ENCODE assay signal across 1 cellular context in genomic region chr12:89353823-89354629, GRCh38.
TF ChIP-seq lines count a peak whose summit lies in the region.

No MANE protein-coding gene starts in this region.

TF ChIP-seq in HEK293, 187 proteins besides CTCF, POLR2A, EP300 and RAD21 (continued from another document):
- TF ChIP-seq GLIS2 (tag by site-specific recombination; IDR thresholded peaks at IDR 0.05) = peak; percentile 41
- peak; percentile 94 for TF ChIP-seq ZBTB26 (tag by site-specific recombination; optimal IDR thresholded peaks at IDR 0.05)
- no peak for TF ChIP-seq ZNF501 (tag by site-specific recombination; IDR thresholded peaks at IDR 0.05)
- peak; percentile 19; the same call in 1 of the 2 replicates for TF ChIP-seq ZFP69B (tag by site-specific recombination; IDR thresholded peaks at IDR 0.05)
- 0 out of 2 replicates have a peak, but pooled peaks have one; percentile 21 for TF ChIP-seq ZEB2 (tag by site-specific recombination; IDR thresholded peaks at IDR 0.05)
- TF ChIP-seq ZNF514 (tag by site-specific recombination; IDR thresholded peaks at IDR 0.05) = no peak
- TF ChIP-seq SP7 (tag by site-specific recombination; IDR thresholded peaks at IDR 0.05) = peak; percentile 55; the same call in 1 of the 2 replicates
- peak; percentile 52; the same call in 1 of the 2 replicates for TF ChIP-seq ZBTB1 (tag by site-specific recombination; IDR thresholded peaks at IDR 0.05)
- TF ChIP-seq KLF9 (tag by site-specific recombination; IDR thresholded peaks at IDR 0.05; ENCODE audit: low read depth) = peak; percentile 78
- no peak for TF ChIP-seq ZNF677 (tag by site-specific recombination; IDR thresholded peaks at IDR 0.05)
- TF ChIP-seq ZNF350 (tag by site-specific recombination; IDR thresholded peaks at IDR 0.05) = no peak
- TF ChIP-seq SCRT2 (tag by site-specific recombination; IDR thresholded peaks at IDR 0.05) = peak; percentile 97
- TF ChIP-seq KLF8 (tag by site-specific recombination; IDR thresholded peaks at IDR 0.05) = peak; percentile 45; the same call in 1 of the 2 replicates
- peak; percentile 61 for TF ChIP-seq ZNF398 (tag by site-specific recombination; IDR thresholded peaks at IDR 0.05)
- peak; percentile 79 for TF ChIP-seq ZBTB17 (tag by site-specific recombination; IDR thresholded peaks at IDR 0.05)
- peak; percentile 97 for TF ChIP-seq ZFHX2 (tag by site-specific recombination; conservative IDR thresholded peaks at IDR 0.05)
- TF ChIP-seq ZNF561 (tag by site-specific recombination; IDR thresholded peaks at IDR 0.05; ENCODE audit: borderline replicate concordance) = peak; percentile 77; the same call in 1 of the 2 replicates
- peak; percentile 7; the same call in 1 of the 2 replicates for TF ChIP-seq YY1 (tag by site-specific recombination; IDR thresholded peaks at IDR 0.05)
- TF ChIP-seq ZNF341 (tag by site-specific recombination; IDR thresholded peaks at IDR 0.05; ENCODE audit: low read depth) = peak; percentile 96
- TF ChIP-seq ZNF394 (tag by site-specific recombination; IDR thresholded peaks at IDR 0.05; ENCODE audit: borderline replicate concordance) = no peak
- peak; percentile 48; the same call in 1 of the 2 replicates for TF ChIP-seq ZFP37 (tag by site-specific recombination; IDR thresholded peaks at IDR 0.05)
- TF ChIP-seq ZNF157 (tag by site-specific recombination; IDR thresholded peaks at IDR 0.05) = no peak
- 0 out of 2 replicates have a peak, but pooled peaks have one; percentile 9 for TF ChIP-seq ZNF692 (tag by site-specific recombination; IDR thresholded peaks at IDR 0.05)
- 0 out of 2 replicates have a peak, but pooled peaks have one; percentile 27 for TF ChIP-seq BCL11B (tag by site-specific recombination; IDR thresholded peaks at IDR 0.05; ENCODE audit: low read depth)
- peak; percentile 76; the same call in 1 of the 2 replicates for TF ChIP-seq ZNF223 (tag by site-specific recombination; IDR thresholded peaks at IDR 0.05)
- no peak for TF ChIP-seq ZNF626 (tag by site-specific recombination; IDR thresholded peaks at IDR 0.05)
- 0 out of 2 replicates have a peak, but pooled peaks have one; percentile 39 for TF ChIP-seq KLF10 (tag by site-specific recombination; IDR thresholded peaks at IDR 0.05)
- peak; percentile 46; the same call in 1 of the 2 replicates for TF ChIP-seq FEZF1 (tag by site-specific recombination; IDR thresholded peaks at IDR 0.05)
- 0 out of 2 replicates have a peak, but pooled peaks have one; percentile 43 for TF ChIP-seq ZNF121 (tag by site-specific recombination; IDR thresholded peaks at IDR 0.05)
- peak; percentile 95 for TF ChIP-seq ZNF335 (tag by site-specific recombination; conservative IDR thresholded peaks at IDR 0.05)
- peak; percentile 91 for TF ChIP-seq ZBTB11 (tag by site-specific recombination; conservative IDR thresholded peaks at IDR 0.05; ENCODE audit: low read depth)
- no peak for TF ChIP-seq ZNF169 (tag by site-specific recombination; IDR thresholded peaks at IDR 0.05)
- peak; percentile 48; the same call in 1 of the 2 replicates for TF ChIP-seq ZIC2 (tag by site-specific recombination; IDR thresholded peaks at IDR 0.05)
- peak; percentile 65 for TF ChIP-seq SP3 (tag by site-specific recombination; IDR thresholded peaks at IDR 0.05)
- TF ChIP-seq ZNF266 (tag by site-specific recombination; IDR thresholded peaks at IDR 0.05; ENCODE audit: low read depth) = no peak
- no peak for TF ChIP-seq GFI1B (tag by site-specific recombination; IDR thresholded peaks at IDR 0.05)
- peak; percentile 65 for TF ChIP-seq ZSCAN30 (tag by site-specific recombination; IDR thresholded peaks at IDR 0.05)
- 0 out of 2 replicates have a peak, but pooled peaks have one; percentile 17 for TF ChIP-seq IKZF3 (tag by site-specific recombination; IDR thresholded peaks at IDR 0.05)
- peak; percentile 38; the same call in 1 of the 2 replicates for TF ChIP-seq SCRT1 (tag by site-specific recombination; IDR thresholded peaks at IDR 0.05; ENCODE audit: borderline replicate concordance)
- peak; percentile 51; the same call in 1 of the 2 replicates for TF ChIP-seq ZNF600 (tag by site-specific recombination; IDR thresholded peaks at IDR 0.05)
- TF ChIP-seq ZBTB21 (tag by site-specific recombination; IDR thresholded peaks at IDR 0.05) = no peak
- TF ChIP-seq ZNF112 (tag by site-specific recombination; IDR thresholded peaks at IDR 0.05) = no peak
